7 cellular contexts compared by ENCODE assay signal in the genomic region with DNA sequence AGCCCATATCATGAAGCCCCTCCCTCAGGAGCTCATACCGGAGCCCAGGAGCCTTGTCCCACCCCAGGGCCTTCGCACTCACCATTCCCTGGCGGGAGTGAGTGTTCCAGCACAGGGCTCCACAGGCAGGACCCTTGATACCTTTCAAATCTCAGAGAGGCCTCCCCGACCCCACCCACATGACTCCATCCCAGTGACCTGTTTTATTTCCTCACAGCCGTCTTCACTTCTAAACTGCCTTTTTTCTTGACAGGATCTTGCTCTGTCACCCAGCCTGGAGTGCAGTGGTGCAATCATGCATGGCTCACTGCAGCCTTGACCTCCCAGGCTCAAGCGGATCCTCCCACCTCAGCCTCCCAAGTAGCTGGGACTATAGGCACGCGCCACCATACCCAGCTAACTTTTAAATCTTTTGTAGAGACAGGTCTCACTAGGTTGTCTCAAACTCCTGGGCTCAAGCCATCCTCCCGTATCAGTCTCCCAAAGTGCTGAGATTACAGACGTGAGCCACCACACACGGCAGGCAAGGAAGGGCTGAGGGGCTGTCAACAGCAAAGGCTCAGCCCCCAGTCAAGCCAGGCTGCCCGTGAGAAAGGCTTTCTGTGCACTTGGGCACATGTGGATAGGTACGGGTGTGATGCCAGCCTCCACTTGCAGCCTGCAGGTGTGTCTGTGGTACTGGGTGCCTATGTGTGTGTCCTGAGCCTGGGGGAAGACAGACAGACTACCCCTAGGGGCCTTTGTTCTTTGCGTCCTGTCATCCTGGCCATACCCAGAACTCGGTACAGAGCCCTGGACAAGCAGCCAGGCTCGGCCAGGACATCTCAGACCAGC. TPM values are rescaled to one million over a fixed set of nuclear protein-coding genes. Genes with fewer than 3 reads are reported as not detected.
DNase-seq lines count a peak whose midpoint lies in the region; ATAC-seq and FAIRE-seq lines count a peak whose summit lies in the region.

No MANE protein-coding gene starts in this region.

- H2BK12ac ChIP-seq in trophoblast cell (ENCODE audit: low read length), result peak overlapping the region; percentile 29

- H2AK5ac ChIP-seq in trophoblast cell (ENCODE audit: low read length), result peak overlapping the region; percentile 21

- peak overlapping the region; percentile 65 for H4K91ac ChIP-seq in trophoblast cell (ENCODE audit: low read depth, low read length)

- no peak overlapping the region for H3K4me2 ChIP-seq in trophoblast cell (ENCODE audit: low read length)

- peak overlapping the region; percentile 79 for H3K27ac ChIP-seq in trophoblast cell (ENCODE audit: low read depth, low read length)

- H3K18ac ChIP-seq in trophoblast cell (ENCODE audit: low read length), result peak overlapping the region; percentile 48

- H3K14ac ChIP-seq in trophoblast cell (ENCODE audit: low read length), result peak overlapping the region; percentile 22

- no peak overlapping the region for H4K8ac ChIP-seq in trophoblast cell (ENCODE audit: low read depth, low read length)

- H4K12ac ChIP-seq in trophoblast cell (ENCODE audit: low read depth, low read length), result no peak overlapping the region

- no peak for ATAC-seq in HG02973 (IDR thresholded peaks at IDR 0.05; ENCODE audit: unreplicated experiment)

- H3K9me3 ChIP-seq in MG63, result no peaks in the 10 kb centered on the region
- peaks cover 2% of the 10 kb centered on the region for H3K9me3 ChIP-seq in trophoblast cell (ENCODE audit: insufficient read depth, low read depth, low read length)

- H3K79me1 ChIP-seq in trophoblast cell (ENCODE audit: low read length), result peaks cover 15% of the 10 kb centered on the region

- H3K4me1 ChIP-seq in trophoblast cell (ENCODE audit: control insufficient read depth in 1 of 2, insufficient read depth in 2 of 2, low read length in 2 of 2), result peaks cover 24 to 34% of the 10 kb centered on the region in 2 experiments

- H3K4ac ChIP-seq in trophoblast cell (ENCODE audit: low read depth, low read length), result peak overlapping the region; percentile 38

- H3K9ac ChIP-seq in trophoblast cell (ENCODE audit: low read length), result no peak overlapping the region

- peak; percentile 55 for DNase-seq in MG63
- peak; percentile 53 for DNase-seq in cerebellar cortex (ENCODE audit: low spot score)
- DNase-seq in trophoblast cell, result peak; percentile 88 to 91
- no peak for DNase-seq in COR-L47 (lab: John Stamatoyannopoulos, UW)
- no peak for DNase-seq in NCI-H748 (lab: John Stamatoyannopoulos, UW; ENCODE audit: unreplicated experiment)

- H3K27me3 ChIP-seq in MG63, result no peaks in the 10 kb centered on the region; the same call in 1 of the 2 replicates
- no peaks in the 10 kb centered on the region for H3K27me3 ChIP-seq in trophoblast cell (ENCODE audit: insufficient read depth, low read length)

- H2AFZ ChIP-seq in trophoblast cell (ENCODE audit: insufficient read depth, low read length, poor library complexity), result no peak overlapping the region

- H3K4me3 ChIP-seq in MG63 (no peak overlapping the region), trophoblast cell (ENCODE audit: low read depth, low read length) (no peak overlapping the region)

- no peak overlapping the region for H3K23ac ChIP-seq in trophoblast cell (ENCODE audit: low read length)

- H2BK120ac ChIP-seq in trophoblast cell (ENCODE audit: insufficient read depth, low read length, poor library complexity), result peak overlapping the region; percentile 54

- no CpG with 5 or more reads among the region's 16 CpGs for WGBS in trophoblast cell (ENCODE audit: extremely low coverage, insufficient coverage, insufficient read length)

- peaks cover 47% of the 10 kb centered on the region for H3K36me3 ChIP-seq in MG63
- H3K36me3 ChIP-seq in trophoblast cell (ENCODE audit: control insufficient read depth in 1 of 2, insufficient read depth in 2 of 2, low read length in 2 of 2), result peaks cover 37% of the 10 kb centered on the region in 2 experiments

- peak; percentile 28 for FAIRE-seq in G401.6 (lab: Jason Lieb, UNC)

- no peaks in the 10 kb centered on the region for H3K79me2 ChIP-seq in trophoblast cell (ENCODE audit: control insufficient read depth, insufficient read depth, low read length, poor library complexity)

- H2BK5ac ChIP-seq in trophoblast cell (ENCODE audit: low read depth, low read length, poor library complexity), result peak overlapping the region; percentile 43

RNA-seq across cellular contexts. Expression of a gene that starts 9.3 kb away (rescaled TPM):
- 2,271 and 3,763 TPM in 2 replicates for total RNA-seq in MG63 (2014; rRNA removed; shearing (Covaris generic); ENCODE audit: low replicate concordance)
- 1,456 and 1,519 TPM in 2 replicates for polyA plus RNA-seq in trophoblast cell (2013)

RNA-seq across cellular contexts. Expression of a gene that starts 39.7 kb away (rescaled TPM):
- 32.3 and 58.3 TPM in 2 replicates for total RNA-seq in MG63 (2014; rRNA removed; shearing (Covaris generic); ENCODE audit: low replicate concordance)
- 20.4 and 21.0 TPM in 2 replicates for polyA plus RNA-seq in trophoblast cell (2013)

Comparison
In these comparisons a context has a peak if more than half of its experiments do, and no peak if none do; other contexts are left out.
1. DNase-seq: peak in MG63 (single experiment), cerebellar cortex (single experiment) and trophoblast cell (2 of 2); none in COR-L47 (single experiment) and NCI-H748 (single experiment).